Comparison of ENCODE assay signal across 23 cellular contexts in the genomic region with DNA sequence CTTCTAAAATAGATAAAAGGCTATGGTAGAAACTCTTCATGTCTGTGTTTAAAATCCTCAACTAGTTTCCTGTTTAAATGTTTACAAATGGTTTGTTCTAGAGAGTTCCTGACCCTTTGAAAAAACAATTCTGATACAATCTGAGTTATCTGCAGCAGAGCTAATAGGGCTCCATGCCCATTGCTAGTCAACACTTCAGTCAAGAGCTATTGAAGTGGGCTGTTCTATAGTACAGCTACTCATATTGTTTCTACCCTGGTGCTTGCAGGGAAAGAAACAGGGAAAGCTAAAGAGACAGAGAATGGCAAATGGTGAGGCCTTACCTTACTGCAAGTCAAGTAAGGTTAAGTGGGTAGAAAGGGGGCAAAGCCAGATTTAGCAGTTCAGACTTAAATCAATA.
DNase-seq lines count a peak whose midpoint lies in the region; ATAC-seq and TF ChIP-seq lines count a peak whose summit lies in the region.
"Had no signal": no experiment of that assay in that cellular context is flagged by ENCODE, and none has a peak within 500 bp of the region (broad histone marks: within the 10 kb centered on the region; RNA-seq: fewer than 3 reads in every experiment).

No MANE protein-coding gene starts in this region.

- POLR2A ChIA-PET in IMR-90 (lab: Charles Lee; ENCODE audit: unreplicated experiment), result no interaction called here

- no peak overlapping the region; the same call in 1 of the 2 replicates for H3K14ac ChIP-seq in IMR-90 (replicated peaks; ENCODE audit: low read depth, low read length)

- H3K4me3 ChIP-seq in IMR-90 (ENCODE audit: insufficient read depth, low read depth, low read length) (no peak overlapping the region), gastrocnemius medialis (no peak overlapping the region)
- H3K4me3 ChIP-seq: body of pancreas, psoas muscle, tibial artery had no signal

- H3K9me3 ChIP-seq in IMR-90 (ENCODE audit: control insufficient read depth, insufficient read depth, low read length) (no peaks in the 10 kb centered on the region), gastrocnemius medialis (no peaks in the 10 kb centered on the region)
- H3K9me3 ChIP-seq: body of pancreas, psoas muscle, tibial artery had no signal

- DNase-seq in IMR-90, result no peak
- DNase-seq in NCI-H2029 (lab: John Stamatoyannopoulos, UW), result peak; percentile 85
- DNase-seq in NCI-H748 treated with DMSO at 0.1 percent for 48 hours (lab: John Stamatoyannopoulos, UW), result peak; percentile 37
- DNase-seq in lung microvascular endothelial cell (ENCODE audit: low read depth in 2 of 2), result peak; percentile 49 to 84
- no peak for DNase-seq in gastrocnemius medialis
- DNase-seq in retina, result no peak
- DNase-seq: activated B cell treated with CpG ODN at 0.5 μM for 24 hours; activated CD4-positive, alpha-beta memory T cell treated with anti-CD3 and anti-CD28 coated beads, Interleukin-2, amount 10 ng/mL, durations not matched to agents 7 days and 5 days; activated gamma-delta T cell; activated T-cell treated with anti-CD3 and anti-CD28 coated beads for 4 hours; body of pancreas; CD4-positive, alpha-beta memory T cell; DMS 273 treated with DMSO at 0.1 percent for 48 hours; mammary epithelial cell; NCI-H1048; psoas muscle; RPMI8226; stimulated activated CD4-positive, alpha-beta T cell treated with anti-CD3 and anti-CD28 coated beads, Interleukin-4, amount 100 ng/mL, for 24 hours; stimulated activated naive CD4-positive, alpha-beta T cell treated with Interleukin-2 at 50 U/mL for 16 hours; T-helper 9 cell; tibial artery had no signal

- in situ Hi-C loops in IMR-90 (cut with MboI; ENCODE audit: low sequenced_read_pairs), result no loop called here
- in situ Hi-C loops in gastrocnemius medialis (cut with MboI; ENCODE audit: low sequenced_read_pairs in 4 of 4), result no loop called here

- no peak overlapping the region for H3K4ac ChIP-seq in IMR-90 (ENCODE audit: low read depth, low read length)

- no peak overlapping the region for H3K4me2 ChIP-seq in IMR-90 (ENCODE audit: low read depth, low read length)

- no peak overlapping the region for H3K56ac ChIP-seq in IMR-90 (ENCODE audit: extremely low read depth, insufficient read depth, low read length)

- dilution Hi-C loops in IMR-90 (cut with HindIII; ENCODE audit: low sequenced_read_pairs, unreplicated experiment), result no loop called here

- ATAC-seq in IMR-90 (ENCODE audit: low read depth), result 0 out of 2 replicates have a peak, but pooled peaks have one; percentile 14
- no peak for ATAC-seq in gastrocnemius medialis
- ATAC-seq in HG02840 (IDR thresholded peaks at IDR 0.05; ENCODE audit: low FRiP score, unreplicated experiment), result no peak
- ATAC-seq: body of pancreas, psoas muscle, SK-N-SH treated with all-trans-retinoic acid at 6 μM for 48 hours had no signal

- H2BK120ac ChIP-seq in IMR-90 (ENCODE audit: low read depth, low read length), result no peak overlapping the region

- peak overlapping the region; percentile 3; the same call in 1 of the 2 replicates for H2BK20ac ChIP-seq in IMR-90 (ENCODE audit: low read depth, low read length)

- H2AK9ac ChIP-seq in IMR-90 (replicated peaks; ENCODE audit: low read depth, low read length, poor library complexity), result no peak overlapping the region

- no peak overlapping the region for H4K8ac ChIP-seq in IMR-90 (ENCODE audit: low read depth in 2 of 2, low read length in 2 of 2)

- H2AFZ ChIP-seq in IMR-90 (replicated peaks; ENCODE audit: low read length, poor library complexity), result no peak overlapping the region

- H2BK5ac ChIP-seq in IMR-90 (ENCODE audit: low read depth, low read length, poor library complexity, severe bottlenecking), result no peak overlapping the region

- H4K91ac ChIP-seq in IMR-90 (ENCODE audit: insufficient read depth, low read depth, low read length), result no peak overlapping the region

- intact Hi-C loops in IMR-90 (cut with micrococcal nuclease), result no loop called here
- intact Hi-C loops in gastrocnemius medialis (cut with DNase I; ENCODE audit: low total_unique reads), result no loop called here

- H2AK5ac ChIP-seq in IMR-90 (ENCODE audit: low read depth, low read length), result no peak overlapping the region

- H3K9ac ChIP-seq in IMR-90 (ENCODE audit: low read depth, low read length), result no peak overlapping the region

- no peak overlapping the region for H3K23ac ChIP-seq in IMR-90 (ENCODE audit: low read depth, low read length)

- no peaks in the 10 kb centered on the region for H3K27me3 ChIP-seq in IMR-90 (ENCODE audit: control insufficient read depth, insufficient read depth, low read length)
- no peaks in the 10 kb centered on the region for H3K27me3 ChIP-seq in gastrocnemius medialis
- H3K27me3 ChIP-seq: body of pancreas, tibial artery had no signal

- H3K27ac ChIP-seq in IMR-90 (ENCODE audit: insufficient read depth, low read length) (no peak overlapping the region), gastrocnemius medialis (no peak overlapping the region)
- H3K27ac ChIP-seq: body of pancreas, psoas muscle, tibial artery had no signal

- H4K5ac ChIP-seq in IMR-90 (ENCODE audit: low read depth, low read length), result no peak overlapping the region

- H3K4me1 ChIP-seq in IMR-90 (ENCODE audit: control insufficient read depth, insufficient read depth, low read length) (0 out of 2 replicates have a peak, but pooled peaks cover 2% of the 10 kb centered on the region), gastrocnemius medialis (no peaks in the 10 kb centered on the region)
- H3K4me1 ChIP-seq: body of pancreas, psoas muscle, tibial artery had no signal

- no peak overlapping the region for H2BK15ac ChIP-seq in IMR-90 (ENCODE audit: low read depth, low read length)

- TF ChIP-seq CTCF in IMR-90 (conservative IDR thresholded peaks at IDR 0.05; ENCODE audit: low read depth, low read length) (no peak), gastrocnemius medialis (IDR thresholded peaks at IDR 0.05 in 4 of 5, conservative IDR thresholded peaks at IDR 0.05 in 1 of 5) (no peak)

- CTCF ChIA-PET in IMR-90 (lab: Yijun Ruan, JAX), result interaction anchor here (0.6 to 1.3 kb wide), 2 partner anchors 16 to 420 kb away, joined by 3 to 4 read pairs; no protein-coding TSS in a partner anchor

- no TSS peak for BruUV-seq in IMR-90 (replicated peaks; lab: Mats Ljungman, UMichigan)

- H3K9me1 ChIP-seq in IMR-90 (ENCODE audit: insufficient read depth, low read length), result no peaks in the 10 kb centered on the region

- H4K20me1 ChIP-seq in IMR-90 (ENCODE audit: insufficient read depth, low read length), result no peaks in the 10 kb centered on the region

- H3K36me3 ChIP-seq in IMR-90 (ENCODE audit: control insufficient read depth, insufficient read depth, low read length) (no peaks in the 10 kb centered on the region), gastrocnemius medialis (no peaks in the 10 kb centered on the region)
- H3K36me3 ChIP-seq: tibial artery had no signal

- no peak for TF ChIP-seq RAD21 in IMR-90 (IDR thresholded peaks at IDR 0.05; ENCODE audit: low read length)

- TF ChIP-seq POLR2A in IMR-90 (IDR thresholded peaks at IDR 0.05; ENCODE audit: low read depth, low read length) (no peak), gastrocnemius medialis (IDR thresholded peaks at IDR 0.05) (no peak)

- no peaks in the 10 kb centered on the region for H3K79me1 ChIP-seq in IMR-90 (ENCODE audit: low read depth in 1 of 2, low read length in 2 of 2)

- no peak overlapping the region; the same call in 1 of the 2 replicates for H3K18ac ChIP-seq in IMR-90 (ENCODE audit: low read depth, low read length)

TF ChIP-seq in IMR-90, 13 proteins besides CTCF, POLR2A, EP300 and RAD21:
- TF ChIP-seq RCOR1 (IDR thresholded peaks at IDR 0.05; ENCODE audit: insufficient replicate concordance, low read length), result no peak
TF ChIP-seq in IMR-90: peak in this region for 0.

Comparison
In these comparisons a context has a peak if more than half of its experiments do, and no peak if none do; other contexts are left out.
1. DNase-seq: peak in NCI-H2029 (single experiment), NCI-H748 treated with DMSO at 0.1 percent for 48 hours (single experiment) and lung microvascular endothelial cell (2 of 2); none in IMR-90 (single experiment), gastrocnemius medialis (0 of 2) and retina (single experiment).